In the genomic region with DNA sequence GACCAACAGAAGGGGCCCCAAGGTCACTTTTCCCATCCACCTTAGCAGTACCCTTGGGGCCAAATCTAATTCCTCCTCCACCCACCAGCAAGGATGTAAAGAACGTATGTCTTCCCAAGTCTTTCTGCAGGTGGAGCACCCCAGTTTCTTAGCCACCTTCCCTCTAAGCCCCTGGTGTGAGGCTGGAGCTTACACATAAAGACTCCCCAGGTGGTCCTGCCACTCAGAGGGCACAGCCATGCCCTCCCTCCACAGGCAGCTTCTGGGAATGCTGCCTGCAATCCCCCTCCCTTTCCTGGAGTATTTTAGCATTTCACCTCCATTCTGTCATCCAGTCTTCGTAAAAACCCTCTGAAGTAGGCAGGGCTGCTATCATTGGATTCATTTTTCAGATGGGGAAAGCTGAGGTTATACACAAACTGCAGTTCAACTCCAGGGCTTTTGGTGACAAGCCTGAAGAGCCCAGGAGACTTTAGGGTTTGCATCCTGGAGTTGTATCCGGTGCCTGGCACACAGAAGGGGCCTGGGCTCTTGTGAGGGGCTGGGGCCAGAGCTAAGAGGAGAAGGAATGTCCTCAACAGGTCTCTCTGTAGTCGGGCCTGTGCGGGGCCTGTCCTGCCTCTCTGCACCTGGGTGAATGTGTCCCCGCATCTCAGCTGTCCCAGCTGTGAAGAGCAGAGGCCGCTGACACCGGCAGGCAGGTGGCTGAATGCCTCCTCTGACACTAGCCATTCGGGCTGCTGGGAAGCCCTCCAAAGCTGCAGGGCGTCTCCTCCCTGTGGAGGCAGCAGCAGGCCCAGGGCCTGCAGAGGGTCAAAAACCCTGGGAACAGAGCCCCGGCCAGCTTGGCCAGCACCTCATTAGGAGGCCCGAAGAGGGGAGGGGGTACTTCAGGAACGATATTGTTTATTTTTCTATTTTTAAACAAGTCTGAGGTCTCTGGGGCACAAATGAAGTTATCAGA, we compare ENCODE assay signal across 17 cellular contexts. TPM values are rescaled to one million over a fixed set of nuclear protein-coding genes. Genes with fewer than 3 reads are reported as not detected.
DNase-seq lines count a peak whose midpoint lies in the region; ATAC-seq and TF ChIP-seq lines count a peak whose summit lies in the region.
"Had no signal": no experiment of that assay in that cellular context is flagged by ENCODE, and none has a peak within 500 bp of the region (broad histone marks: within the 10 kb centered on the region; RNA-seq: fewer than 3 reads in every experiment).

No MANE protein-coding gene starts in this region.

- no peaks in the 10 kb centered on the region for H3K79me2 ChIP-seq in hepatocyte
- H3K79me2 ChIP-seq: parathyroid adenoma had no signal

- no peak for TF ChIP-seq CTCF in VCaP (conservative IDR thresholded peaks at IDR 0.05)
- no peak for TF ChIP-seq CTCF in hepatocyte (IDR thresholded peaks at IDR 0.05; ENCODE audit: poor library complexity)
- no peak for TF ChIP-seq CTCF in suprapubic skin (IDR thresholded peaks at IDR 0.05)

- no peaks in the 10 kb centered on the region for H4K20me1 ChIP-seq in hepatocyte (ENCODE audit: insufficient read depth, poor library complexity, severe bottlenecking)

- H3K27me3 ChIP-seq in hepatocyte (peaks cover 2% of the 10 kb centered on the region), suprapubic skin (peaks cover 15% of the 10 kb centered on the region)

- H3K36me3 ChIP-seq in hepatocyte (replicated peaks; ENCODE audit: insufficient read depth, low read depth) (no peaks in the 10 kb centered on the region), suprapubic skin (no peaks in the 10 kb centered on the region)

- no peak for TF ChIP-seq POLR2A in suprapubic skin (IDR thresholded peaks at IDR 0.05)

- WGBS in hepatocyte (ENCODE audit: low lambda C conversion rate, missing lambda C conversion rate): 61% methylated on average over 13 of the region's 13 CpGs
- 60% methylated on average over 10 of the region's 13 CpGs for WGBS in suprapubic skin

- H3K9me3 ChIP-seq in hepatocyte (ENCODE audit: low read depth) (no peaks in the 10 kb centered on the region), suprapubic skin (no peaks in the 10 kb centered on the region)

- no peak for TF ChIP-seq EP300 in suprapubic skin (IDR thresholded peaks at IDR 0.05)

- no peak overlapping the region for H3K4me3 ChIP-seq in hepatocyte
- H3K4me3 ChIP-seq in suprapubic skin: no peak overlapping the region
- H3K4me3 ChIP-seq: GM12878 had no signal

- H3K27ac ChIP-seq in VCaP (peak overlapping the region; percentile 92; the same call in 1 of the 2 replicates), hepatocyte (peak overlapping the region; percentile 30), suprapubic skin (no peak overlapping the region)
- H3K27ac ChIP-seq: parathyroid adenoma had no signal

- no peaks in the 10 kb centered on the region for H3K9me2 ChIP-seq in hepatocyte (replicated peaks; ENCODE audit: insufficient read depth)

- no peak overlapping the region for H2AFZ ChIP-seq in hepatocyte
- H2AFZ ChIP-seq: parathyroid adenoma had no signal

- DNase-seq in NCI-H1417 (lab: John Stamatoyannopoulos, UW): peak in 2 of 3 experiments; percentile 54 to 81
- no peak for DNase-seq in NCI-H1417 treated with DMSO at 0.1 percent for 48 hours (lab: John Stamatoyannopoulos, UW)
- DNase-seq in hepatocyte (ENCODE audit: low spot score): no peak
- peak; percentile 49 to 56 for DNase-seq in suprapubic skin (ENCODE audit: low spot score in 2 of 2)
- no peak for DNase-seq in KG1 (lab: John Stamatoyannopoulos, UW)
- DNase-seq: activated CD4-positive, alpha-beta T cell treated with anti-CD3 and anti-CD28 coated beads, Interleukin-2, amount 50 U/mL, for 48 hours; cortex of kidney; left colon; stimulated activated CD4-positive, alpha-beta T cell treated with anti-CD3 and anti-CD28 coated beads, Interleukin-4, amount 100 ng/mL, for 1 hour; stimulated activated naive CD8-positive, alpha-beta T cell treated with anti-CD3 and anti-CD28 coated beads, Interleukin-15, amount 100 ng/mL, for 72 hours had no signal

- ATAC-seq in HG03175 (IDR thresholded peaks at IDR 0.05; ENCODE audit: unreplicated experiment) (no peak), HG02642 (IDR thresholded peaks at IDR 0.05; ENCODE audit: poor library complexity, unreplicated experiment) (no peak)
- ATAC-seq: activated naive CD4-positive, alpha-beta T cell treated with anti-CD3 and anti-CD28 coated beads, Interleukin-2, amount 50 U/mL, for 72 hours; GM12878; stimulated activated naive CD8-positive, alpha-beta T cell treated with anti-CD3 and anti-CD28 coated beads, Interleukin-15, amount 100 ng/mL, for 72 hours had no signal

- H3K4me1 ChIP-seq in hepatocyte (ENCODE audit: insufficient read depth) (peaks cover 79% of the 10 kb centered on the region), suprapubic skin (peaks cover 8% of the 10 kb centered on the region)

- H3K4me2 ChIP-seq in hepatocyte: no peak overlapping the region

RNA-seq across cellular contexts. Expression of a gene that starts 27.6 kb away (rescaled TPM):
- not detected in 2 replicates for total RNA-seq in hepatocyte
- polyA plus RNA-seq in hepatocyte: 0.29 TPM in 1 of 2 replicates, not detected in the other
- total RNA-seq in suprapubic skin: not detected
- total RNA-seq: A172; activated naive CD4-positive, alpha-beta T cell treated with anti-CD3 and anti-CD28 coated beads, Interleukin-2, amount 50 U/mL, for 72 hours; GM12878; left colon had no signal
- polyA plus RNA-seq: GM12878 had no signal

Comparison
In these comparisons a context has a peak if more than half of its experiments do, and no peak if none do; other contexts are left out.
1. DNase-seq: peak in NCI-H1417 (2 of 3) and suprapubic skin (2 of 2); none in NCI-H1417 treated with DMSO at 0.1 percent for 48 hours (single experiment), hepatocyte (single experiment) and KG1 (single experiment).